In the genomic region with DNA sequence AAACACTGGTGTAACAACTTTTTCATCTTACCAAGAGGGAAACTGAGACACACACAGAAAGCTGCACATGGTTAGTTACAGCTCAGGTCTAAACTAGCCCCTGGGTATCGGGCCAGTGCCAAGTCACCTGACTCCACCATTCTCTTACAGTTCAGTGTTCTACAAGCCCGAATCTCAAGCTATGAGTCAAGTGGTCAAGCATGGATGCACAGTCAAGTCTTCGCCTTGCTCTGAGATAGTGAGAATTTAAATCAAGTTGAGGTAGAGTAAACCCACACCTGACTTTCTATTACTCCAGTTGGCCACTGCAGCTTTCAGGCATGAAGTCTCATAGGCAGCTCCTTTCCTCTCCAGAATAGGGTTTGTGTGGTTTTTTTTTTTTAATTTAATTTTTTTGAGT, we compare ENCODE assay signal across 11 cellular contexts. TPM values are rescaled to one million over a fixed set of nuclear protein-coding genes. Genes with fewer than 3 reads are reported as not detected.
DNase-seq lines count a peak whose midpoint lies in the region; ATAC-seq and TF ChIP-seq lines count a peak whose summit lies in the region.
"Had no signal": no experiment of that assay in that cellular context is flagged by ENCODE, and none has a peak within 500 bp of the region (broad histone marks: within the 10 kb centered on the region; RNA-seq: fewer than 3 reads in every experiment).

No MANE protein-coding gene starts in this region.

- no peak overlapping the region for H3T11ph ChIP-seq in H9 (ENCODE audit: low read length)

- no peak overlapping the region for H4K5ac ChIP-seq in H9 (ENCODE audit: insufficient read length, low read depth, low read length)

- ATAC-seq in GM19397 (IDR thresholded peaks at IDR 0.05; ENCODE audit: unreplicated experiment) (peak; percentile 98), HG02943 (IDR thresholded peaks at IDR 0.05; ENCODE audit: low read depth, unreplicated experiment) (peak; percentile 99), body of pancreas (no peak)
- ATAC-seq: foreskin keratinocyte had no signal

- no peak overlapping the region for H3K56ac ChIP-seq in H9 (ENCODE audit: insufficient read length, low read depth, low read length)

- H2BK120ac ChIP-seq in H9 (ENCODE audit: low read depth, low read length, poor library complexity, severe bottlenecking), result no peak overlapping the region

- H3K14ac ChIP-seq in H9 (ENCODE audit: insufficient read depth, low read length), result no peak overlapping the region

- H3K4ac ChIP-seq in H9 (ENCODE audit: low read depth, low read length), result no peak overlapping the region

- H3K36me3 Mint-ChIP-seq in H9 (ENCODE audit: insufficient read depth in 1 of 3, low read depth in 3 of 3), result no peaks in the 10 kb centered on the region

- no peak overlapping the region for H3K4me3 ChIP-seq in GM12865 (ENCODE audit: low read depth, low read length)
- no peak overlapping the region for H3K4me3 ChIP-seq in body of pancreas

- WGBS in body of pancreas, 2 donors, result 84 to 89% methylated on average over 3 of the region's 3 CpGs
- WGBS in H9 (ENCODE audit: extremely low coverage, insufficient read length, low lambda C conversion rate), result no CpG with 5 or more reads among the region's 3 CpGs

- H2AK5ac ChIP-seq in H9 (ENCODE audit: insufficient read length, low read length), result no peak overlapping the region

- peaks cover 0 to 4% of the 10 kb centered on the region in 2 experiments; a peak in 2 of 4 replicates for H3K4me1 Mint-ChIP-seq in H9
- H3K4me1 Mint-ChIP-seq: activated CD4-positive, alpha-beta T cell treated with anti-CD3 and anti-CD28 coated beads, Interleukin-2, amount 10 ng/mL, durations not matched to agents 7 days and 5 days had no signal

- H4K8ac ChIP-seq in H9 (replicated peaks; ENCODE audit: insufficient read length, low read depth, low read length), result no peak overlapping the region

- H3K23me2 ChIP-seq in H9 (ENCODE audit: insufficient read length, low read depth, low read length, poor library complexity, severe bottlenecking), result no peaks in the 10 kb centered on the region

- no peak overlapping the region for H2BK12ac ChIP-seq in H9 (ENCODE audit: insufficient read length, low read depth, low read length)

- H3K4me3 Mint-ChIP-seq in H9, result no peak overlapping the region
- H3K4me3 Mint-ChIP-seq: activated CD4-positive, alpha-beta T cell treated with anti-CD3 and anti-CD28 coated beads, Interleukin-2, amount 10 ng/mL, durations not matched to agents 7 days and 5 days; brain had no signal

- H2BK15ac ChIP-seq in H9 (ENCODE audit: low read depth, low read length), result no peak overlapping the region

- H3K79me2 ChIP-seq in H9 (ENCODE audit: insufficient read depth, low read length), result no peaks in the 10 kb centered on the region

- H3K27ac ChIP-seq in body of pancreas (no peak overlapping the region), H9 (ENCODE audit: insufficient read length, low read depth, low read length) (no peak overlapping the region)
- H3K27ac ChIP-seq: foreskin keratinocyte had no signal

- no peaks in the 10 kb centered on the region for H3K27me3 Mint-ChIP-seq in H9 (ENCODE audit: low read depth)

- no peak overlapping the region for H3K18ac ChIP-seq in H9 (ENCODE audit: insufficient read length, low read depth, low read length)

- no peak overlapping the region for H4K91ac ChIP-seq in H9 (ENCODE audit: insufficient read length, low read depth, low read length)

- H2BK5ac ChIP-seq in H9 (ENCODE audit: insufficient read length, low read length), result no peak overlapping the region

- TF ChIP-seq POLR2A in body of pancreas (IDR thresholded peaks at IDR 0.05), result no peak

- H4K20me1 ChIP-seq in H9 (ENCODE audit: control insufficient read depth, insufficient read depth, insufficient read length), result no peaks in the 10 kb centered on the region

- H3K9ac ChIP-seq in H9 (ENCODE audit: extremely low read depth, insufficient read length, low read length), result no peak overlapping the region

- H3K27me3 ChIP-seq in body of pancreas (no peaks in the 10 kb centered on the region), H9 (ENCODE audit: insufficient read depth, low read length) (no peaks in the 10 kb centered on the region)
- H3K27me3 ChIP-seq: foreskin keratinocyte had no signal

- H2AFZ ChIP-seq in H9 (ENCODE audit: low read length), result no peak overlapping the region

- H3K79me1 ChIP-seq in H9 (ENCODE audit: insufficient read depth, low read depth, low read length, poor library complexity, severe bottlenecking), result no peaks in the 10 kb centered on the region

- H3K4me1 ChIP-seq in body of pancreas (no peaks in the 10 kb centered on the region), H9 (ENCODE audit: insufficient read depth, low read length) (no peaks in the 10 kb centered on the region)
- H3K4me1 ChIP-seq: foreskin keratinocyte had no signal

- no peaks in the 10 kb centered on the region for H3K36me3 ChIP-seq in body of pancreas (replicated peaks in 1 of 2; ENCODE audit: insufficient read depth in 1 of 2, low read depth in 2 of 2)

- no peak for TF ChIP-seq CTCF in GM12865 (IDR thresholded peaks at IDR 0.05; ENCODE audit: insufficient read depth, low read depth, low read length, missing control alignments)
- TF ChIP-seq CTCF in body of pancreas (IDR thresholded peaks at IDR 0.05), result no peak
- TF ChIP-seq CTCF in H9 (conservative IDR thresholded peaks at IDR 0.05), result no peak

- H3K9me3 ChIP-seq in body of pancreas (no peaks in the 10 kb centered on the region), H9 (ENCODE audit: control insufficient read depth, low read depth, low read length) (no peaks in the 10 kb centered on the region)

- H3K27ac Mint-ChIP-seq in H9, result no peak overlapping the region
- H3K27ac Mint-ChIP-seq: activated CD4-positive, alpha-beta T cell treated with anti-CD3 and anti-CD28 coated beads, Interleukin-2, amount 10 ng/mL, durations not matched to agents 7 days and 5 days; brain had no signal

- H2BK20ac ChIP-seq in H9 (ENCODE audit: low read depth, low read length, poor library complexity, severe bottlenecking), result no peak overlapping the region

- DNase-seq in GM12865 (ENCODE audit: low read depth) (peak; percentile 95), NCI-H2029 treated with DMSO at 0.1 percent for 48 hours (lab: John Stamatoyannopoulos, UW) (peak; percentile 60), body of pancreas (no peak), H9 (no peak), amniotic stem cell (lab: John Stamatoyannopoulos, UW) (no peak)
- no peak for DNase-seq in stimulated activated CD4-positive, alpha-beta T cell treated with anti-CD3 and anti-CD28 coated beads, Interleukin-2, amount 100 ng/mL, for 24 hours
- DNase-seq: activated CD4-positive, alpha-beta T cell treated with anti-CD3 and anti-CD28 coated beads, Interleukin-2, amount 10 ng/mL, durations not matched to agents 7 days and 5 days; foreskin keratinocyte had no signal

- H3K23ac ChIP-seq in H9 (ENCODE audit: insufficient read length, low read depth, low read length), result no peak overlapping the region

- H3K9me3 Mint-ChIP-seq in H9, result no peaks in the 10 kb centered on the region
- H3K9me3 Mint-ChIP-seq: activated CD4-positive, alpha-beta T cell treated with anti-CD3 and anti-CD28 coated beads, Interleukin-2, amount 10 ng/mL, durations not matched to agents 7 days and 5 days; brain had no signal

- intact Hi-C loops in body of pancreas (cut with DNase I), result no loop called here

- no peak overlapping the region for H3K4me2 ChIP-seq in H9 (ENCODE audit: insufficient read depth, insufficient read length, low read length)

RNA-seq across cellular contexts. Expression of a gene that starts 34.5 kb away (rescaled TPM):
- total RNA-seq in body of pancreas (10 to 100 TPM; 21.3 to 21.4 TPM), H9 (2021) (63.2 and 66.7 TPM in 2 replicates)

Comparison
In these comparisons a context has a peak if more than half of its experiments do, and no peak if none do; other contexts are left out.
1. DNase-seq: peak in GM12865 (single experiment) and NCI-H2029 treated with DMSO at 0.1 percent for 48 hours (single experiment); none in body of pancreas (0 of 4), H9 (single experiment), stimulated activated CD4-positive, alpha-beta T cell treated with anti-CD3 and anti-CD28 coated beads, Interleukin-2, amount 100 ng/mL, for 24 hours (0 of 2) and amniotic stem cell (single experiment).